Comparison of ENCODE assay signal across 1 cellular context in the genomic region with DNA sequence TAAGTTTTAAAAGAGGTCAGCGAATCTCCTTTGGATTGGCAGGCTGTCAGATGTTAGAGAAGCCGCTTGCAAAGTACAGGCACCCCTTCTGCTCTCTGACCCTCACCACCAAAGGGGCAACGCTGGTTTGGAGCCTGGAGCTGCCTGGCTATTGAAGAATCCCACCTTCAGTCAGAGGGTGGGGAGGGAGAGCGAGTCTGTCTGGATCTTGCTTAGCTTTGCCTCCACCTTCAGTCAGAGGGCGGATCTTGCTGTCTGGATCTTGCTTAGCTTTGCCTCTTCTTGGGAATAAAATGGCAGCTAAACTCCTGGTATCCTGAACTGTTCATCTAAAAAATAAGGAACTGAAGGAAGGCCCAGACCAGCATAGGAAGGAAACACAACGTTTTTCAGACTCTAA.
TF ChIP-seq lines count a peak whose summit lies in the region.

No MANE protein-coding gene starts in this region.

TF ChIP-seq in K562, 482 proteins besides CTCF, POLR2A, EP300 and RAD21 (continued from another document):
- TF ChIP-seq HNRNPLL (IDR thresholded peaks at IDR 0.05; ENCODE audit: low read depth, low read length, poor library complexity, severe bottlenecking) (no peak), ARID2 (IDR thresholded peaks at IDR 0.05) (no peak), ZBED1 (IDR thresholded peaks at IDR 0.05) (no peak), CREM (IDR thresholded peaks at IDR 0.05; ENCODE audit: low read depth) (no peak), MCM2 (IDR thresholded peaks at IDR 0.05; ENCODE audit: low read depth) (no peak), CBFA2T3 (IDR thresholded peaks at IDR 0.05) (no peak), ZNF696 (CRISPR knock-in tag; conservative IDR thresholded peaks at IDR 0.05) (no peak)
